In genomic region chr4:2927016-2927695, GRCh38 we compare ENCODE assay signal across 24 cellular contexts. TPM values are rescaled to one million over a fixed set of nuclear protein-coding genes. Genes with fewer than 3 reads are reported as not detected.
DNase-seq lines count a peak whose midpoint lies in the region; ATAC-seq, FAIRE-seq and TF ChIP-seq lines count a peak whose summit lies in the region.
"Had no signal": no experiment of that assay in that cellular context is flagged by ENCODE, and none has a peak within 500 bp of the region (broad histone marks: within the 10 kb centered on the region; RNA-seq: fewer than 3 reads in every experiment).

No MANE protein-coding gene starts in this region.

- DNase-seq in activated CD4-positive, CD25-positive, alpha-beta regulatory T cell treated with anti-CD3 and anti-CD28 coated beads, Interleukin-2, amount 50 U/mL, for 72 hours = peak; percentile 26
- peak; percentile 65 for DNase-seq in kidney
- DNase-seq in progenitor cell of endocrine pancreas (ENCODE audit: low spot score, unreplicated experiment) = no peak
- DNase-seq in hippocampal formation (lab: John Stamatoyannopoulos, UW) = no peak
- DNase-seq in HuH-7.5 (ENCODE audit: low spot score) = no peak
- DNase-seq: BE2C; HFFc6; NCI-H1417 treated with DMSO at 0.1 percent for 48 hours; NCI-H2171 treated with DMSO at 0.1 percent for 48 hours; NCI-H748 treated with DMSO at 0.1 percent for 48 hours; OCI-M1; small intestine; stimulated activated CD4-positive, alpha-beta T cell treated with anti-CD3 and anti-CD28 coated beads, Interleukin-4, amount 100 ng/mL, for 24 hours; T-helper 2 cell had no signal

- ATAC-seq in activated CD4-positive, CD25-positive, alpha-beta regulatory T cell treated with anti-CD3 and anti-CD28 coated beads, Interleukin-2, amount 50 U/mL, for 24 hours = no peak
- ATAC-seq in GM18519 (IDR thresholded peaks at IDR 0.05; ENCODE audit: low FRiP score, unreplicated experiment) = no peak
- ATAC-seq: psoas muscle had no signal

- peak overlapping the region; percentile 47 for H3K27ac Mint-ChIP-seq in progenitor cell of endocrine pancreas

- no peaks in the 10 kb centered on the region for H3K27me3 Mint-ChIP-seq in progenitor cell of endocrine pancreas

- FAIRE-seq in kidney (lab: Jason Lieb, UNC) = no peak
- FAIRE-seq: bronchial epithelial cell, D721Med, small intestine had no signal

- peaks cover 13% of the 10 kb centered on the region for H3K4me1 Mint-ChIP-seq in progenitor cell of endocrine pancreas (ENCODE audit: low read depth)

- H3K27ac ChIP-seq in VCaP = peak overlapping the region; percentile 34; the same call in 1 of the 2 replicates
- no peak overlapping the region for H3K27ac ChIP-seq in kidney (ENCODE audit: low read depth in 2 of 2, low read length in 2 of 2)
- H3K27ac ChIP-seq: 22Rv1, esophagus muscularis mucosa, psoas muscle, SJSA1 had no signal

- no peaks in the 10 kb centered on the region for H3K9me3 ChIP-seq in kidney (ENCODE audit: control insufficient read depth in 1 of 2, low read length in 2 of 2)
- H3K9me3 ChIP-seq: BE2C, esophagus muscularis mucosa, psoas muscle, SJSA1 had no signal

- TF ChIP-seq CTCF in VCaP (conservative IDR thresholded peaks at IDR 0.05) (no peak), kidney (IDR thresholded peaks at IDR 0.05; ENCODE audit: borderline replicate concordance, extremely low read depth, insufficient read depth) (no peak), progenitor cell of endocrine pancreas (IDR thresholded peaks at IDR 0.05; ENCODE audit: unreplicated experiment) (no peak)

- peaks cover 8 to 17% of the 10 kb centered on the region in 2 donors for H3K4me1 ChIP-seq in kidney (ENCODE audit: control insufficient read depth in 1 of 2, insufficient read depth in 1 of 2, low read depth in 1 of 2, low read length in 2 of 2)
- H3K4me1 ChIP-seq: BE2C had no signal

- H3K36me3 ChIP-seq in kidney (ENCODE audit: control insufficient read depth in 1 of 2, insufficient read depth in 2 of 2, low read length in 2 of 2) = peaks cover 17 to 56% of the 10 kb centered on the region in 2 donors

- H3K4me3 ChIP-seq in kidney (ENCODE audit: low read length in 2 of 2) = no peak overlapping the region
- H3K4me3 ChIP-seq: esophagus muscularis mucosa, lung, psoas muscle, SJSA1 had no signal

- no peak overlapping the region for H3K4me3 Mint-ChIP-seq in progenitor cell of endocrine pancreas (ENCODE audit: low read depth)
- H3K4me3 Mint-ChIP-seq: HFFc6 had no signal

- H3K36me3 Mint-ChIP-seq in progenitor cell of endocrine pancreas (ENCODE audit: insufficient read depth) = peaks cover 19% of the 10 kb centered on the region

- intact Hi-C loops in kidney (cut with DNase I) = loop anchor here (10.0 kb wide), 1 partner anchor 162 kb away; no protein-coding TSS in a partner anchor

- H3K9ac ChIP-seq in kidney (ENCODE audit: low read length in 2 of 2) = no peak overlapping the region

- no peaks in the 10 kb centered on the region for H3K9me3 Mint-ChIP-seq in progenitor cell of endocrine pancreas (ENCODE audit: low read depth)
- H3K9me3 Mint-ChIP-seq: HFFc6 had no signal

RNA-seq across cellular contexts. Expression of gene NOP14, which starts 36.0 kb away (rescaled TPM):
- 22.0 TPM for total RNA-seq in kidney
- polyA plus RNA-seq in kidney (ENCODE audit: insufficient read depth, low read depth, low replicate concordance) = 15.1 TPM
- 31.5 and 33.4 TPM in 2 replicates for total RNA-seq in progenitor cell of endocrine pancreas

RNA-seq across cellular contexts. Expression of gene GRK4, which starts 36.2 kb away (rescaled TPM):
- 4.3 TPM for total RNA-seq in kidney
- polyA plus RNA-seq in kidney (ENCODE audit: insufficient read depth, low read depth, low replicate concordance) = 4.3 TPM
- total RNA-seq in progenitor cell of endocrine pancreas = 14.9 and 16.2 TPM in 2 replicates

Comparison
In these comparisons a context has a peak if more than half of its experiments do, and no peak if none do; other contexts are left out.
1. DNase-seq: peak in activated CD4-positive, CD25-positive, alpha-beta regulatory T cell treated with anti-CD3 and anti-CD28 coated beads, Interleukin-2, amount 50 U/mL, for 72 hours (single experiment) and kidney (single experiment); none in progenitor cell of endocrine pancreas (single experiment), hippocampal formation (0 of 2) and HuH-7.5 (single experiment).